Comparison of ENCODE assay signal across 1 cellular context in the genomic region with DNA sequence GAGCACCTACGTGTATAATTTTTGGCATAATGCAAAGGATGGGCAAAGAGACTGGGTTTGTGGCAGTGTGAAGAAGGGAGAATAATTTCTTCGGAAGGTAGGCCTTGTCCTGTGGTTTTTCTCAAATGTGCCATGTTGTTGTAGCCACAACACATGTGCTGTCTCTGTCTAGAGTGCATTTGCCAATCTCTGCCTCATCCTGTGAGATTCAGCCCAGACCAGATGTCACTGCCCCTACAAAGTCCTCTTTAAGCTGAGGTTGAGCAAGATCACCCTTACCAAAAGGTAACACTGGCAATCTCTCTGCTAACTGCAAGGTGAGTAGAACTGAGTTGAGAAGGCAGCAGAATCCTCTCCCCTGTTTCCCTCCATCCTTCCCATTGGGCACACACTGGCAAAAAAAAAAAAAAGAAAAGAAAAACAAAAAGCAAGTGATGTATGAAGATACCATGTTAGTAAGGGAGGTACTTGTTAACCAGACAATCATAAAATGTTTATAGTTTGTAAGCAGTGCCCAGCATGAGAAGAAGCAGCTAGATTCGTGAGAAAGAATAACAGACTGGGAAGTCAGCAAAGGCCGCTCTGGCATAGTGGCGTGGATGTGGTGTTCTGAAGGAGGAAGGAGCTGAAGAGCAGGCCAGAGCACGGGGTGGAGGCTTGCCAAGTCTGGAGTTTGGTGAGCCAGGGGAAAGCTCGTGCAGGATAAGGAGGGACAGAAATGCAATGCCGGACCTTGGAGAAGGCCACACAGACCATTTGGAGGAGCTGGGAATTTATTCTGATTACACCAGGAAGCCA.
TF ChIP-seq lines count a peak whose summit lies in the region.

No MANE protein-coding gene starts in this region.

TF ChIP-seq in endothelial cell of umbilical vein, 7 proteins besides CTCF, POLR2A, EP300 and RAD21:
- TF ChIP-seq POLR2AphosphoS5 (IDR thresholded peaks at IDR 0.05; ENCODE audit: insufficient read depth, low read depth, low read length) (no peak), EZH2 (IDR thresholded peaks at IDR 0.05; ENCODE audit: borderline replicate concordance, low read depth, low read length, severe bottlenecking) (no peak), MYC (IDR thresholded peaks at IDR 0.05; ENCODE audit: low read depth, low read length) (no peak), GATA2 (IDR thresholded peaks at IDR 0.05; ENCODE audit: insufficient read depth, insufficient read length, low read depth, low read length) (no peak), JUN (IDR thresholded peaks at IDR 0.05; ENCODE audit: borderline replicate concordance, insufficient read depth, insufficient read length, low read depth) (no peak), FOS (IDR thresholded peaks at IDR 0.05; ENCODE audit: borderline replicate concordance, insufficient read depth, low read length) (no peak)
- TF ChIP-seq, protein P1, sequence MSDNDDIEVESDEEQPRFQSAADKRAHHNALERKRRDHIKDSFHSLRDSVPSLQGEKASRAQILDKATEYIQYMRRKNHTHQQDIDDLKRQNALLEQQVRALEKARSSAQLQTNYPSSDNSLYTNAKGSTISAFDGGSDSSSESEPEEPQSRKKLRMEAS (IDR thresholded peaks at IDR 0.05; ENCODE audit: insufficient read depth, insufficient read length): no peak
TF ChIP-seq in endothelial cell of umbilical vein: peak in this region for 0.
